In genomic region chr9:69946800-69947437, GRCh38 we compare ENCODE assay signal across 12 cellular contexts.
DNase-seq lines count a peak whose midpoint lies in the region; ATAC-seq and TF ChIP-seq lines count a peak whose summit lies in the region.
"Had no signal": no experiment of that assay in that cellular context is flagged by ENCODE, and none has a peak within 500 bp of the region (broad histone marks: within the 10 kb centered on the region; RNA-seq: fewer than 3 reads in every experiment).

No MANE protein-coding gene starts in this region.

- 21% methylated on average over 1 of the region's 1 CpG for WGBS in esophagus muscularis mucosa

- H3K36me3 ChIP-seq in esophagus muscularis mucosa (no peaks in the 10 kb centered on the region), vagina (no peaks in the 10 kb centered on the region)

- no peaks in the 10 kb centered on the region for H3K36me3 Mint-ChIP-seq in nephron (ENCODE audit: low read depth)

- no peaks in the 10 kb centered on the region for H3K9me3 ChIP-seq in esophagus muscularis mucosa
- H3K9me3 ChIP-seq in vagina, result no peaks in the 10 kb centered on the region

- H3K4me3 Mint-ChIP-seq in nephron, result no peak overlapping the region

- peaks cover 33% of the 10 kb centered on the region for H3K4me1 Mint-ChIP-seq in nephron

- peak overlapping the region in 2 of 3 experiments; percentile 27 to 65 for H3K27ac Mint-ChIP-seq in nephron

- H3K4me1 ChIP-seq in esophagus muscularis mucosa (peaks cover 0 to 14% (median 0%) of the 10 kb centered on the region in 4 donors), vagina (no peaks in the 10 kb centered on the region)

- H3K27me3 ChIP-seq in esophagus muscularis mucosa (peaks cover 0 to 4% (median 0%) of the 10 kb centered on the region in 4 donors), vagina (no peaks in the 10 kb centered on the region)

- peaks cover 4% of the 10 kb centered on the region for H3K27me3 Mint-ChIP-seq in nephron (ENCODE audit: low read depth)

- no peaks in the 10 kb centered on the region for H3K9me3 Mint-ChIP-seq in nephron

- no peak for TF ChIP-seq EP300 in esophagus muscularis mucosa (IDR thresholded peaks at IDR 0.05)

- TF ChIP-seq POLR2A in esophagus muscularis mucosa (IDR thresholded peaks at IDR 0.05; ENCODE audit: low read depth), result no peak
- no peak for TF ChIP-seq POLR2A in vagina (IDR thresholded peaks at IDR 0.05)

- H3K27ac ChIP-seq in esophagus muscularis mucosa (replicated peaks in 1 of 4) (peak overlapping the region in 1 of 4 donors; percentile 37), vagina (no peak overlapping the region)

- intact Hi-C loops in esophagus muscularis mucosa (cut with DNase I), result no loop called here
- intact Hi-C loops in vagina (cut with DNase I), result no loop called here

- DNase-seq in Caki2 (ENCODE audit: low read depth) (peak; percentile 44), NOMO-1 treated with DMSO at 0.1 percent for 48 hours (lab: John Stamatoyannopoulos, UW; ENCODE audit: unreplicated experiment) (peak; percentile 46), epithelial cell of proximal tubule (ENCODE audit: low read depth) (peak; percentile 70), esophagus muscularis mucosa (ENCODE audit: extremely low spot score) (no peak), vagina (ENCODE audit: extremely low spot score in 2 of 2) (no peak), amygdala (lab: John Stamatoyannopoulos, UW) (no peak)
- DNase-seq: activated CD4-positive, alpha-beta T cell treated with anti-CD3 and anti-CD28 coated beads for 48 hours; anterior cingulate cortex; NCI-H774 had no signal

- TF ChIP-seq CTCF in epithelial cell of proximal tubule (conservative IDR thresholded peaks at IDR 0.05; ENCODE audit: low read depth, low read length), result no peak
- TF ChIP-seq CTCF in nephron (IDR thresholded peaks at IDR 0.05; ENCODE audit: unreplicated experiment in 3 of 3), result no peak
- no peak for TF ChIP-seq CTCF in esophagus muscularis mucosa (IDR thresholded peaks at IDR 0.05)
- no peak for TF ChIP-seq CTCF in vagina (IDR thresholded peaks at IDR 0.05)

- in situ Hi-C loops in Caki2 (cut with HindIII; ENCODE audit: low pct_unique_long_range_greater_than_20kb, low sequenced_read_pairs), result no loop called here

- ATAC-seq in HG02610 (IDR thresholded peaks at IDR 0.05; ENCODE audit: unreplicated experiment), result no peak
- ATAC-seq: left lobe of liver had no signal

- H3K4me3 ChIP-seq in epithelial cell of proximal tubule (ENCODE audit: low read depth, low read length) (no peak overlapping the region), esophagus muscularis mucosa (no peak overlapping the region), vagina (no peak overlapping the region)

Comparison
In these comparisons a context has a peak if more than half of its experiments do, and no peak if none do; other contexts are left out.
1. DNase-seq: peak in Caki2 (single experiment), NOMO-1 treated with DMSO at 0.1 percent for 48 hours (single experiment) and epithelial cell of proximal tubule (single experiment); none in esophagus muscularis mucosa (single experiment), vagina (0 of 2) and amygdala (0 of 56).